In genomic region chr20:8862092-8862491, GRCh38 we compare ENCODE assay signal across 18 cellular contexts.
A peak's percentile ranks its signal among the peaks of the same experiment; 100 is the strongest.
DNase-seq lines count a peak whose midpoint lies in the region; ATAC-seq, FAIRE-seq and TF ChIP-seq lines count a peak whose summit lies in the region.
"Had no signal": no experiment of that assay in that cellular context is flagged by ENCODE, and none has a peak within 500 bp of the region (broad histone marks: within the 10 kb centered on the region; RNA-seq: fewer than 3 reads in every experiment).

No MANE protein-coding gene starts in this region.

- peak overlapping the region; percentile 65 for H2AK5ac ChIP-seq in mesenchymal stem cell (ENCODE audit: low read length, severe bottlenecking)

- no peak overlapping the region for H3K23ac ChIP-seq in mesenchymal stem cell (ENCODE audit: low read length in 2 of 2)

- no peak overlapping the region for H4K91ac ChIP-seq in mesenchymal stem cell (ENCODE audit: low read length)

- no peaks in the 10 kb centered on the region for H3K36me3 ChIP-seq in mesenchymal stem cell (ENCODE audit: control insufficient read depth in 1 of 2, insufficient read depth in 2 of 2, low read depth in 1 of 2, low read length in 2 of 2)
- H3K36me3 ChIP-seq: BE2C, HAP-1 had no signal

- no peak overlapping the region for H3K27ac ChIP-seq in mesenchymal stem cell (ENCODE audit: low read length, poor library complexity, severe bottlenecking)

- H3K14ac ChIP-seq in mesenchymal stem cell (ENCODE audit: low read length in 2 of 2), result no peak overlapping the region

- no peak overlapping the region for H3K27ac Mint-ChIP-seq in stimulated activated naive B cell treated with anti-CD40 and anti-IgM and Interleukin-4, amounts not matched to agents 10 μg/mL and 1 μg/mL and 100 μg/mL, for 72 hours
- H3K27ac Mint-ChIP-seq: CD4-positive, CD25-positive, alpha-beta regulatory T cell; CD8-positive, alpha-beta memory T cell had no signal

- H2BK15ac ChIP-seq in mesenchymal stem cell (ENCODE audit: low read depth, poor library complexity, severe bottlenecking), result no peak overlapping the region

- 98% methylated on average over 2 of the region's 4 CpGs for WGBS in mesenchymal stem cell

- H3K4me3 ChIP-seq in mesenchymal stem cell (ENCODE audit: insufficient read depth in 1 of 2, low read depth in 1 of 2, low read length in 2 of 2), result no peak overlapping the region
- H3K4me3 ChIP-seq: GM12878, HAP-1 had no signal

- H3K4me2 ChIP-seq in mesenchymal stem cell (ENCODE audit: low read length, poor library complexity, severe bottlenecking), result no peak overlapping the region

- no peaks in the 10 kb centered on the region for H3K9me3 ChIP-seq in mesenchymal stem cell (ENCODE audit: control insufficient read depth, low read length)
- H3K9me3 ChIP-seq: BE2C, Caco-2, HAP-1 had no signal

- H2BK5ac ChIP-seq in mesenchymal stem cell (ENCODE audit: low read depth, low read length, poor library complexity, severe bottlenecking), result no peak overlapping the region

- no peaks in the 10 kb centered on the region for H3K27me3 Mint-ChIP-seq in stimulated activated naive B cell treated with anti-CD40 and anti-IgM and Interleukin-4, amounts not matched to agents 10 μg/mL and 1 μg/mL and 100 μg/mL, for 72 hours
- H3K27me3 Mint-ChIP-seq: CD4-positive, CD25-positive, alpha-beta regulatory T cell; CD8-positive, alpha-beta memory T cell had no signal

- H3K4me3 Mint-ChIP-seq in stimulated activated naive B cell treated with anti-CD40 and anti-IgM and Interleukin-4, amounts not matched to agents 10 μg/mL and 1 μg/mL and 100 μg/mL, for 72 hours, result no peak overlapping the region
- H3K4me3 Mint-ChIP-seq: CD4-positive, CD25-positive, alpha-beta regulatory T cell; CD8-positive, alpha-beta memory T cell had no signal

- H2BK120ac ChIP-seq in mesenchymal stem cell (ENCODE audit: low read depth, low read length), result no peak overlapping the region

- H3K4ac ChIP-seq in mesenchymal stem cell (ENCODE audit: low read depth in 1 of 2, low read length in 2 of 2), result no peak overlapping the region

- H4K8ac ChIP-seq in mesenchymal stem cell (ENCODE audit: low read length), result no peak overlapping the region

- no peak overlapping the region for H2AFZ ChIP-seq in mesenchymal stem cell (ENCODE audit: low read depth, low read length)

- H3K79me1 ChIP-seq in mesenchymal stem cell (replicated peaks; ENCODE audit: low read length, poor library complexity, severe bottlenecking), result no peaks in the 10 kb centered on the region

- no peak for ATAC-seq in stimulated activated naive B cell treated with anti-CD40 and anti-IgM and Interleukin-4, amounts not matched to agents 10 μg/mL and 1 μg/mL and 100 μg/mL, for 72 hours (replicated peaks)
- ATAC-seq in HG03442 (IDR thresholded peaks at IDR 0.05; ENCODE audit: unreplicated experiment), result no peak
- ATAC-seq: GM12878 had no signal

- H3K9me3 Mint-ChIP-seq in stimulated activated naive B cell treated with anti-CD40 and anti-IgM and Interleukin-4, amounts not matched to agents 10 μg/mL and 1 μg/mL and 100 μg/mL, for 72 hours, result no peaks in the 10 kb centered on the region

- no peaks in the 10 kb centered on the region for H3K27me3 ChIP-seq in mesenchymal stem cell (ENCODE audit: control insufficient read depth in 1 of 2, insufficient read depth in 1 of 2, low read length in 2 of 2)
- H3K27me3 ChIP-seq: BE2C had no signal

- no peaks in the 10 kb centered on the region for H3K4me1 ChIP-seq in mesenchymal stem cell (ENCODE audit: control insufficient read depth, insufficient read depth, low read depth, low read length)
- H3K4me1 ChIP-seq: Caco-2 had no signal

- no peaks in the 10 kb centered on the region for H3K36me3 Mint-ChIP-seq in stimulated activated naive B cell treated with anti-CD40 and anti-IgM and Interleukin-4, amounts not matched to agents 10 μg/mL and 1 μg/mL and 100 μg/mL, for 72 hours
- H3K36me3 Mint-ChIP-seq: CD4-positive, CD25-positive, alpha-beta regulatory T cell; CD8-positive, alpha-beta memory T cell had no signal

- TF ChIP-seq POLR2A in H54 (IDR thresholded peaks at IDR 0.05; ENCODE audit: low read depth, low read length), result no peak

- no peak overlapping the region for H2BK12ac ChIP-seq in mesenchymal stem cell (ENCODE audit: low read length in 2 of 2)

- peak; percentile 23 for DNase-seq in DMS 273 treated with DMSO at 0.1 percent for 48 hours (lab: John Stamatoyannopoulos, UW)
- DNase-seq in H54 (ENCODE audit: insufficient read length, low spot score), result no peak
- peak; percentile 30 for DNase-seq in NCI-H2171 (lab: John Stamatoyannopoulos, UW)
- no peak for DNase-seq in mesenchymal stem cell
- no peak for DNase-seq in stimulated activated naive B cell treated with anti-CD40 and anti-IgM and Interleukin-4, amounts not matched to agents 10 μg/mL and 1 μg/mL and 100 μg/mL, for 72 hours
- DNase-seq in SKM-1 (lab: John Stamatoyannopoulos, UW; ENCODE audit: unreplicated experiment), result no peak
- DNase-seq in NAMALWA (ENCODE audit: low spot score), result no peak
- DNase-seq: ACHN; BE2C; Caco-2; CD4-positive, CD25-positive, alpha-beta regulatory T cell; CD8-positive, alpha-beta memory T cell; DMS79 treated with DMSO at 0.1 percent for 48 hours had no signal

- FAIRE-seq in H54 (lab: Jason Lieb, UNC), result peak; percentile 48
- FAIRE-seq: D721Med, GM12878, H1 had no signal

- H3K4me1 Mint-ChIP-seq in stimulated activated naive B cell treated with anti-CD40 and anti-IgM and Interleukin-4, amounts not matched to agents 10 μg/mL and 1 μg/mL and 100 μg/mL, for 72 hours, result no peaks in the 10 kb centered on the region
- H3K4me1 Mint-ChIP-seq: CD4-positive, CD25-positive, alpha-beta regulatory T cell; CD8-positive, alpha-beta memory T cell had no signal

- H3K9ac ChIP-seq in mesenchymal stem cell (ENCODE audit: low read length), result no peak overlapping the region

- no peak overlapping the region for H3K18ac ChIP-seq in mesenchymal stem cell (ENCODE audit: low read depth in 1 of 2, low read length in 2 of 2)

Comparison
In these comparisons a context has a peak if more than half of its experiments do, and no peak if none do; other contexts are left out.
1. DNase-seq: peak in DMS 273 treated with DMSO at 0.1 percent for 48 hours (single experiment) and NCI-H2171 (single experiment); none in H54 (single experiment), mesenchymal stem cell (single experiment), stimulated activated naive B cell treated with anti-CD40 and anti-IgM and Interleukin-4, amounts not matched to agents 10 μg/mL and 1 μg/mL and 100 μg/mL, for 72 hours (single experiment), SKM-1 (single experiment) and NAMALWA (single experiment).